19 cellular contexts compared by ENCODE assay signal in the genomic region with DNA sequence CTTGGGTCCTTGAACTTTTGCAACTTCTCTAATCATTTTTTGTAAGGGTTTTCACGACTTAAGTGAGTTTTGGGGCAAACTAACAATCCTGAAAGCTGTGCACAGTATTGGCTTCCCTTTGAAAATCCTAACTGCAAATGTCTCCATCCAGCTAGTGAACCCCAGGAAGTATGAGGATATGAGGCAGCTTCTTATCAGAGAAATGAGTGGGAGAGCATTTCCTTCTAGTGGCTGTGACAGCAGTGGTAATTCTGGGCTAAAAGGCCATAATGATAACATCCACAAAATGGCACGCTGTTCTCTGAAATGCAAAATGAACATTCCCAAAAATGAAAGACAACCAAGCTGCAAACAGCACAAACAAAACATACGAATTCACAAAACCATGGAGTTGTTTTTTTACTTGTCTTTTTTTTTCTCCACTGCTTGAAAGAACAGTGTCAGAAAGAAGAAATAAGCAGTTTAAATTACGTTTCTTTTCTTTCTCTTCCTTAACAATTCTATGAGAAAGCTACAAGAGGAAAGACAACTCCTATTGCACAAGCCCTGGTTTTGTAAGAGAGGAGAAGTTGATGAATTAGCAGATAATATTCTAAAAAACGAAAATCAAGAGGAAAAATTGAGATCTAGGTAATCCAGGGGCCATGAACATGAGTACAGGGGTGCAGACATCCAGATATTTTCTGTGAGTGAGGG.
A peak's percentile ranks its signal among the peaks of the same experiment; 100 is the strongest.
DNase-seq lines count a peak whose midpoint lies in the region; ATAC-seq, FAIRE-seq and TF ChIP-seq lines count a peak whose summit lies in the region.
"Had no signal": no experiment of that assay in that cellular context is flagged by ENCODE, and none has a peak within 500 bp of the region (broad histone marks: within the 10 kb centered on the region; RNA-seq: fewer than 3 reads in every experiment).

No MANE protein-coding gene starts in this region.

- H3K4me3 Mint-ChIP-seq in GM23338 (no peak overlapping the region), mesothelial cell of epicardium (no peak overlapping the region)
- H3K4me3 Mint-ChIP-seq: activated CD4-positive, alpha-beta memory T cell treated with anti-CD3 and anti-CD28 coated beads, Interleukin-2, amount 10 ng/mL, durations not matched to agents 7 days and 5 days; neural crest cell; stimulated activated naive CD8-positive, alpha-beta T cell treated with anti-CD3 and anti-CD28 coated beads, Interleukin-15, amount 100 ng/mL, for 72 hours; T-helper 17 cell had no signal

- 28 to 37% (median 32%) methylated on average over 5 of the region's 5 CpGs for WGBS in adrenal gland, 4 donors

- no peaks in the 10 kb centered on the region for H4K20me1 ChIP-seq in GM23338 (replicated peaks; ENCODE audit: insufficient read depth)
- H4K20me1 ChIP-seq: BLaER1 had no signal

- H3K4me1 ChIP-seq in GM23338 (ENCODE audit: insufficient read depth) = no peaks in the 10 kb centered on the region
- no peaks in the 10 kb centered on the region for H3K4me1 ChIP-seq in adrenal gland (replicated peaks in 1 of 2)
- H3K4me1 ChIP-seq: BLaER1, body of pancreas had no signal

- FAIRE-seq in bronchial epithelial cell (lab: Jason Lieb, UNC) = no peak
- FAIRE-seq: GM12892 had no signal

- no peaks in the 10 kb centered on the region for H3K9me3 ChIP-seq in adrenal gland (replicated peaks in 1 of 3)
- H3K9me3 ChIP-seq: BLaER1, body of pancreas had no signal

- H3F3A ChIP-seq in GM23338 (replicated peaks; ENCODE audit: low read depth) = no peaks in the 10 kb centered on the region

- peak overlapping the region; percentile 80; the same call in 1 of the 2 replicates for H2AFZ ChIP-seq in GM23338

- H3K27me3 Mint-ChIP-seq in GM23338 (ENCODE audit: insufficient read depth, low read depth, poor library complexity) (no peaks in the 10 kb centered on the region), mesothelial cell of epicardium (ENCODE audit: low read depth) (no peaks in the 10 kb centered on the region)
- H3K27me3 Mint-ChIP-seq: activated CD4-positive, alpha-beta memory T cell treated with anti-CD3 and anti-CD28 coated beads, Interleukin-2, amount 10 ng/mL, durations not matched to agents 7 days and 5 days; stimulated activated naive CD8-positive, alpha-beta T cell treated with anti-CD3 and anti-CD28 coated beads, Interleukin-15, amount 100 ng/mL, for 72 hours; T-helper 17 cell had no signal

- no peak for TF ChIP-seq CTCF in GM23338 (conservative IDR thresholded peaks at IDR 0.05; ENCODE audit: low read depth in 2 of 2)
- no peak for TF ChIP-seq CTCF in bronchial epithelial cell (IDR thresholded peaks at IDR 0.05; ENCODE audit: insufficient read depth, low read length, severe bottlenecking)
- no peak for TF ChIP-seq CTCF in mesothelial cell of epicardium (IDR thresholded peaks at IDR 0.05; ENCODE audit: unreplicated experiment)
- TF ChIP-seq CTCF in adrenal gland (IDR thresholded peaks at IDR 0.05) = no peak

- no peak overlapping the region for H3K4me3 ChIP-seq in GM23338
- H3K4me3 ChIP-seq in bronchial epithelial cell (ENCODE audit: low read depth, low read length) = no peak overlapping the region
- peak overlapping the region in 1 of 4 donors; percentile 13 for H3K4me3 ChIP-seq in adrenal gland
- H3K4me3 ChIP-seq: BLaER1, body of pancreas had no signal

- peaks cover 9% of the 10 kb centered on the region for H3K9me2 ChIP-seq in GM23338 (ENCODE audit: insufficient read depth)

- H3K27ac Mint-ChIP-seq in GM23338 (no peak overlapping the region), mesothelial cell of epicardium (peak overlapping the region; percentile 62)
- H3K27ac Mint-ChIP-seq: activated CD4-positive, alpha-beta memory T cell treated with anti-CD3 and anti-CD28 coated beads, Interleukin-2, amount 10 ng/mL, durations not matched to agents 7 days and 5 days; stimulated activated naive CD8-positive, alpha-beta T cell treated with anti-CD3 and anti-CD28 coated beads, Interleukin-15, amount 100 ng/mL, for 72 hours; T-helper 17 cell had no signal

- H3K4me2 ChIP-seq in GM23338 = no peak overlapping the region
- H3K4me2 ChIP-seq: BLaER1 had no signal

- ATAC-seq in GM23338 = no peak
- no peak for ATAC-seq in HG02973 (IDR thresholded peaks at IDR 0.05; ENCODE audit: unreplicated experiment)
- ATAC-seq: body of pancreas; Panc1; stimulated activated naive CD8-positive, alpha-beta T cell treated with anti-CD3 and anti-CD28 coated beads, Interleukin-15, amount 100 ng/mL, for 72 hours; T-helper 17 cell had no signal

- H3K27me3 ChIP-seq in GM23338 (ENCODE audit: insufficient read depth) (no peaks in the 10 kb centered on the region), bronchial epithelial cell (ENCODE audit: control insufficient read depth, insufficient read depth, low read length) (no peaks in the 10 kb centered on the region), adrenal gland (no peaks in the 10 kb centered on the region)
- H3K27me3 ChIP-seq: BLaER1, body of pancreas had no signal

- no peak overlapping the region for H3K27ac ChIP-seq in GM23338 (ENCODE audit: low read depth)
- peak overlapping the region in 2 of 5 donors; percentile 35 to 38 for H3K27ac ChIP-seq in adrenal gland
- H3K27ac ChIP-seq: BLaER1, body of pancreas had no signal

- TF ChIP-seq POLR2A in adrenal gland (IDR thresholded peaks at IDR 0.05) = no peak

- H3K36me3 ChIP-seq in GM23338 (ENCODE audit: insufficient read depth) (no peaks in the 10 kb centered on the region), bronchial epithelial cell (ENCODE audit: control insufficient read depth, insufficient read depth, low read length) (no peaks in the 10 kb centered on the region), adrenal gland (replicated peaks in 1 of 2) (no peaks in the 10 kb centered on the region)
- H3K36me3 ChIP-seq: BLaER1 had no signal

- DNase-seq in GM23338 (ENCODE audit: low spot score) (no peak), NOMO-1 (lab: John Stamatoyannopoulos, UW; ENCODE audit: unreplicated experiment in 2 of 2) (peak; percentile 27 to 69), bronchial epithelial cell (ENCODE audit: low read depth) (peak; percentile 3), mesothelial cell of epicardium (ENCODE audit: low spot score in 2 of 2, unreplicated experiment in 2 of 2) (no peak), adrenal gland (no peak), KG1 (lab: John Stamatoyannopoulos, UW) (no peak), UCSD-AML1 (lab: John Stamatoyannopoulos, UW; ENCODE audit: unreplicated experiment) (no peak)
- DNase-seq: activated CD4-positive, alpha-beta memory T cell treated with anti-CD3 and anti-CD28 coated beads, Interleukin-2, amount 10 ng/mL, durations not matched to agents 7 days and 5 days; activated effector memory CD4-positive, alpha-beta T cell treated with Interleukin-2 at 50 U/mL for 16 hours; body of pancreas; NCI-H1092 treated with DMSO at 0.1 percent for 48 hours; NCI-H2171 treated with DMSO at 0.1 percent for 48 hours; stimulated activated naive CD8-positive, alpha-beta T cell treated with anti-CD3 and anti-CD28 coated beads, Interleukin-15, amount 100 ng/mL, for 72 hours; T-helper 17 cell had no signal

- no peaks in the 10 kb centered on the region for H3K36me3 Mint-ChIP-seq in GM23338 (ENCODE audit: low read depth)
- H3K36me3 Mint-ChIP-seq in mesothelial cell of epicardium = no peaks in the 10 kb centered on the region

- H3K4me1 Mint-ChIP-seq in GM23338 (peaks cover 9% of the 10 kb centered on the region; the same call in 2 of the 3 replicates), mesothelial cell of epicardium (peaks cover 48% of the 10 kb centered on the region)
- H3K4me1 Mint-ChIP-seq: activated CD4-positive, alpha-beta memory T cell treated with anti-CD3 and anti-CD28 coated beads, Interleukin-2, amount 10 ng/mL, durations not matched to agents 7 days and 5 days; stimulated activated naive CD8-positive, alpha-beta T cell treated with anti-CD3 and anti-CD28 coated beads, Interleukin-15, amount 100 ng/mL, for 72 hours; T-helper 17 cell had no signal

- intact Hi-C loops in adrenal gland (cut with DNase I) = no loop called here

- H3K79me2 ChIP-seq in GM23338 (replicated peaks; ENCODE audit: insufficient read depth) = no peaks in the 10 kb centered on the region

- H3K9me3 Mint-ChIP-seq in GM23338 = no peaks in the 10 kb centered on the region
- peaks cover 7% of the 10 kb centered on the region for H3K9me3 Mint-ChIP-seq in mesothelial cell of epicardium
- H3K9me3 Mint-ChIP-seq: activated CD4-positive, alpha-beta memory T cell treated with anti-CD3 and anti-CD28 coated beads, Interleukin-2, amount 10 ng/mL, durations not matched to agents 7 days and 5 days; stimulated activated naive CD8-positive, alpha-beta T cell treated with anti-CD3 and anti-CD28 coated beads, Interleukin-15, amount 100 ng/mL, for 72 hours had no signal

TF ChIP-seq in GM23338, 12 proteins besides CTCF, POLR2A, EP300 and RAD21 (continues in another document):
- TF ChIP-seq STAT1 (IDR thresholded peaks at IDR 0.05; ENCODE audit: unreplicated experiment) (no peak), EZH2phosphoT487 (IDR thresholded peaks at IDR 0.05; ENCODE audit: unreplicated experiment) (no peak), NANOG (IDR thresholded peaks at IDR 0.05; ENCODE audit: borderline replicate concordance) (no peak), ZNF114 (CRISPR knock-in tag; IDR thresholded peaks at IDR 0.05) (no peak), POLR2AphosphoS5 (IDR thresholded peaks at IDR 0.05; ENCODE audit: low read depth) (no peak), ZNF331 (CRISPR knock-in tag; IDR thresholded peaks at IDR 0.05; ENCODE audit: low read depth) (no peak)
- TF ChIP-seq, protein P1, sequence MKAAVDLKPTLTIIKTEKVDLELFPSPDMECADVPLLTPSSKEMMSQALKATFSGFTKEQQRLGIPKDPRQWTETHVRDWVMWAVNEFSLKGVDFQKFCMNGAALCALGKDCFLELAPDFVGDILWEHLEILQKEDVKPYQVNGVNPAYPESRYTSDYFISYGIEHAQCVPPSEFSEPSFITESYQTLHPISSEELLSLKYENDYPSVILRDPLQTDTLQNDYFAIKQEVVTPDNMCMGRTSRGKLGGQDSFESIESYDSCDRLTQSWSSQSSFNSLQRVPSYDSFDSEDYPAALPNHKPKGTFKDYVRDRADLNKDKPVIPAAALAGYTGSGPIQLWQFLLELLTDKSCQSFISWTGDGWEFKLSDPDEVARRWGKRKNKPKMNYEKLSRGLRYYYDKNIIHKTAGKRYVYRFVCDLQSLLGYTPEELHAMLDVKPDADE (IDR thresholded peaks at IDR 0.05) = no peak

Comparison
In these comparisons a context has a peak if more than half of its experiments do, and no peak if none do; other contexts are left out.
1. DNase-seq: peak in NOMO-1 (2 of 2) and bronchial epithelial cell (single experiment); none in GM23338 (single experiment), mesothelial cell of epicardium (0 of 2), adrenal gland (0 of 7), KG1 (single experiment) and UCSD-AML1 (single experiment).